15 cellular contexts compared by ENCODE assay signal in the genomic region with DNA sequence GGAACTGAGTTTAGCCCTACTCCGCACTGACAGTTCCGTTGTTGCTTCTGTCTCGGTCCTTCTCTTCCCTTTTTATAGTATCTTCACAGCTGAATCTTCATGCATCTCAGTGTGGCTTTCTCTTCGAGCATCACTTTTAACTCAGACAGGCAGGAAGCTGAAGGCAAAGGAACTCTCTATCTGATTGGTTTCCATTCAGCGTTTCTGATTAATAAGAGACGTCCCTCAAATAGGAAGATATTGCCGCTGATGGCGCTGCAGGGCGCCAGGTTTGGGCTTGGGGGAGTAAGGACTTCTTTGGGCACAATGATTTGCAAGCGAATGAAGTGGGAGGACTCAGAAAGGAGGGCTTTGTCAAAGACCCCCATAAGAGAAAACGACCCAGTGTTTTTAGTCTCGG. TPM values are rescaled to one million over a fixed set of nuclear protein-coding genes. Genes with fewer than 3 reads are reported as not detected.
DNase-seq lines count a peak whose midpoint lies in the region; ATAC-seq and TF ChIP-seq lines count a peak whose summit lies in the region.
"Had no signal": no experiment of that assay in that cellular context is flagged by ENCODE, and none has a peak within 500 bp of the region (broad histone marks: within the 10 kb centered on the region; RNA-seq: fewer than 3 reads in every experiment).

A gene with protein sequence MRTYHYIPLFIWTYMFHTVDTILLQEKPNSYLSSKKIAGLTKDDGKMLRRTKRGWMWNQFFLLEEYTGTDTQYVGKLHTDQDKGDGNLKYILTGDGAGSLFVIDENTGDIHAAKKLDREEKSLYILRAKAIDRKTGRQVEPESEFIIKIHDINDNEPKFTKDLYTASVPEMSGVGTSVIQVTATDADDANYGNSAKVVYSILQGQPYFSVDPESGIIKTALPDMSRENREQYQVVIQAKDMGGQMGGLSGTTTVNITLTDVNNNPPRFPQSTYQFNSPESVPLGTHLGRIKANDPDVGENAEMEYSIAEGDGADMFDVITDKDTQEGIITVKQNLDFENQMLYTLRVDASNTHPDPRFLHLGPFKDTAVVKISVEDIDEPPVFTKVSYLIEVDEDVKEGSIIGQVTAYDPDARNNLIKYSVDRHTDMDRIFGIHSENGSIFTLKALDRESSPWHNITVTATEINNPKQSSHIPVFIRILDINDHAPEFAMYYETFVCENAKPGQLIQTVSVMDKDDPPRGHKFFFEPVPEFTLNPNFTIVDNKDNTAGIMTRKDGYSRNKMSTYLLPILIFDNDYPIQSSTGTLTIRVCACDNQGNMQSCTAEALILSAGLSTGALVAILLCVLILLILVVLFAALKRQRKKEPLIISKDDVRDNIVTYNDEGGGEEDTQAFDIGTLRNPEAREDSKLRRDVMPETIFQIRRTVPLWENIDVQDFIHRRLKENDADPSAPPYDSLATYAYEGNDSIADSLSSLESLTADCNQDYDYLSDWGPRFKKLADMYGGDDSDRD (minus strand): TSS at position 111 of the 400 bp plus-strand sequence. CDS start 50,253 bp downstream, outside the sequence.

- peaks cover 7% of the 10 kb centered on the region for H3K4me1 Mint-ChIP-seq in neural crest cell
- H3K4me1 Mint-ChIP-seq in activated CD8-positive, alpha-beta T cell treated with anti-CD3 and anti-CD28 coated beads, Interleukin-2, amount 10 ng/mL, durations not matched to agents 7 days and 5 days (ENCODE audit: low read depth), result no peaks in the 10 kb centered on the region
- H3K4me1 Mint-ChIP-seq: naive B cell had no signal

- no peak for TF ChIP-seq CTCF in fibroblast of pulmonary artery (IDR thresholded peaks at IDR 0.05; ENCODE audit: low read length, missing control alignments)
- no peak for TF ChIP-seq CTCF in neural crest cell (conservative IDR thresholded peaks at IDR 0.05)

- in situ Hi-C loops in SK-MEL-5 (cut with HindIII; ENCODE audit: low pct_unique_long_range_greater_than_20kb, low sequenced_read_pairs), result no loop called here

- ATAC-seq in activated CD8-positive, alpha-beta T cell treated with anti-CD3 and anti-CD28 coated beads, Interleukin-2, amount 10 ng/mL, durations not matched to agents 7 days and 5 days, result no peak
- ATAC-seq in GM18870 (IDR thresholded peaks at IDR 0.05; ENCODE audit: unreplicated experiment), result no peak
- ATAC-seq: Right ventricle myocardium inferior had no signal

- H3K36me3 Mint-ChIP-seq in neural crest cell (ENCODE audit: low read depth), result no peaks in the 10 kb centered on the region
- H3K36me3 Mint-ChIP-seq in activated CD8-positive, alpha-beta T cell treated with anti-CD3 and anti-CD28 coated beads, Interleukin-2, amount 10 ng/mL, durations not matched to agents 7 days and 5 days (ENCODE audit: low read depth), result no peaks in the 10 kb centered on the region
- H3K36me3 Mint-ChIP-seq: naive B cell had no signal

- peaks cover 2% of the 10 kb centered on the region for H3K9me3 Mint-ChIP-seq in neural crest cell
- peaks cover 3% of the 10 kb centered on the region for H3K9me3 Mint-ChIP-seq in activated CD8-positive, alpha-beta T cell treated with anti-CD3 and anti-CD28 coated beads, Interleukin-2, amount 10 ng/mL, durations not matched to agents 7 days and 5 days (ENCODE audit: insufficient read depth)

- POLR2A ChIA-PET in activated CD8-positive, alpha-beta T cell treated with anti-CD3 and anti-CD28 coated beads, Interleukin-2, amount 10 ng/mL, durations not matched to agents 7 days and 5 days (lab: Charles Lee), result no interaction called here

- CTCF ChIA-PET in activated CD8-positive, alpha-beta T cell treated with anti-CD3 and anti-CD28 coated beads, Interleukin-2, amount 10 ng/mL, durations not matched to agents 7 days and 5 days (lab: Charles Lee), result no interaction called here

- peak within 1 kb of the TSS; percentile 16 for H3K4me3 ChIP-seq in fibroblast of pulmonary artery (replicated peaks; ENCODE audit: low read depth, low read length)
- H3K4me3 ChIP-seq: colonic mucosa, transverse colon had no signal

- DNase-seq in Ammon's horn (ENCODE audit: low spot score) (peak; percentile 69), SK-MEL-5 (ENCODE audit: low read depth, low spot score) (peak; percentile 11), fibroblast of pulmonary artery (ENCODE audit: low read depth) (no peak), neural crest cell (ENCODE audit: low read depth, low spot score) (peak; percentile 1), AG20443 (ENCODE audit: low spot score) (no peak), hepatic stellate cell (ENCODE audit: low spot score) (no peak)
- no peak for DNase-seq in activated CD8-positive, alpha-beta T cell treated with anti-CD3 and anti-CD28 coated beads, Interleukin-2, amount 10 ng/mL, durations not matched to agents 7 days and 5 days
- DNase-seq: activated naive CD4-positive, alpha-beta T cell treated with Interleukin-2 at 50 U/mL for 16 hours; colonic mucosa; naive B cell; NCI-H1436 treated with DMSO at 0.1 percent for 48 hours; transverse colon had no signal

- peak within 1 kb of the TSS; percentile 39 for H3K4me3 Mint-ChIP-seq in neural crest cell
- no peak within 1 kb of the TSS for H3K4me3 Mint-ChIP-seq in activated CD8-positive, alpha-beta T cell treated with anti-CD3 and anti-CD28 coated beads, Interleukin-2, amount 10 ng/mL, durations not matched to agents 7 days and 5 days

- H3K27ac Mint-ChIP-seq in neural crest cell (ENCODE audit: unreplicated experiment), result no peak within 1 kb of the TSS
- no peak within 1 kb of the TSS for H3K27ac Mint-ChIP-seq in activated CD8-positive, alpha-beta T cell treated with anti-CD3 and anti-CD28 coated beads, Interleukin-2, amount 10 ng/mL, durations not matched to agents 7 days and 5 days

- no peaks in the 10 kb centered on the region for H3K27me3 Mint-ChIP-seq in neural crest cell (ENCODE audit: low read depth)
- H3K27me3 Mint-ChIP-seq in activated CD8-positive, alpha-beta T cell treated with anti-CD3 and anti-CD28 coated beads, Interleukin-2, amount 10 ng/mL, durations not matched to agents 7 days and 5 days (ENCODE audit: low read depth), result no peaks in the 10 kb centered on the region
- H3K27me3 Mint-ChIP-seq: naive B cell had no signal

RNA-seq across cellular contexts. Expression of the gene that starts here (rescaled TPM):
- not detected in 2 replicates for total RNA-seq in SK-MEL-5 (2014; rRNA removed; shearing (Covaris generic))
- not detected in 2 replicates for polyA plus RNA-seq in SK-MEL-5 (2015; cell fraction: cytosol; rRNA removed)
- polyA plus RNA-seq in SK-MEL-5 (2015; cell fraction: nucleus; rRNA removed), result not detected in 2 replicates
- total RNA-seq in neural crest cell, result 0.14 TPM in 1 of 2 replicates, not detected in the other
- total RNA-seq in activated CD8-positive, alpha-beta T cell treated with anti-CD3 and anti-CD28 coated beads, Interleukin-2, amount 10 ng/mL, durations not matched to agents 7 days and 5 days, result not detected
- total RNA-seq: activated CD8-positive, alpha-beta memory T cell treated with anti-CD3 and anti-CD28 coated beads for 36 hours; colonic mucosa; Right ventricle myocardium inferior; transverse colon had no signal

Comparison
In these comparisons a context has a peak if more than half of its experiments do, and no peak if none do; other contexts are left out.
1. Peak in DNase-seq in SK-MEL-5; RNA of the gene not detected or under 1 TPM.
2. Peak in DNase-seq in neural crest cell; RNA of the gene not detected or under 1 TPM.